1 cellular context compared by ENCODE assay signal in the genomic region with DNA sequence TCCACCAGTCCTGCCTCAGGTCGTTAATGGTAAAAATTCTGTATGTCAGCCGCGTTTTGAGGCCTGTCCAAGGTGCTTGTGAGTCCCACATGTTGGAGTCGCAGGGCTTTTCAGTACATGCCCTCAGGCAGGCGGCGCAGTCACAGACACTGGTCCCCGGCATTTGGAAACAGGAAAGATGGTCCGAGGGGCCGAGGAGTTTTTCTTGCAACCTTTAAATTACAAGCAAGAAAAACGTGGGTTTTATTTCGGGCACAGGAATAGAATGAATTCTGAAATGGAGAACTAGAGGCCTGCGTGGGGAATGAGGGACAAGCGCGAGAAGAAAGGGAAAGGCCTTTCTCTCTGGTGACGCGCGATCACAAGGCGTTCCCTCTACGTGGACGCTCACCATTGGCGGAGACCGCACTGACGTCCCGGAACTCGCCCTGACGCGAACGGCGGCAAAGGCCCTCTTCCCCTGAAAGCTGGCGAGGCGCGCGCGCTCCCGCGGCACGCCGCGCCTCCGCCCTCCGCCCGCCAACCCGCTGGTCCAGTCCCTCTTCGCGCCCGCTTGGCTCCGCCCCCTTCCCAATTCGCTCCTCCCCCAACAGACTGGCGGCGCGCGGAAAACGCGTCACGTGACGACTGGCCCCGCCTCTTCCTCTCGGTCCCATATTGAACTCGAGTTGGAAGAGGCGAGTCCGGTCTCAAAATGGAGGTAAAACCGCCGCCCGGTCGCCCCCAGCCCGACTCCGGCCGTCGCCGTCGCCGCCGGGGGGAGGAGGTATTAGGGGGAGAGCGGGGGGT.
TF ChIP-seq lines count a peak whose summit lies in the region.

HNRNPA3 (plus strand) TSS at position 689 of the 789 bp plus-strand sequence; CDS start at position 695, 6 bp downstream.

TF ChIP-seq in HepG2, 621 proteins besides CTCF, POLR2A, EP300 and RAD21 (continued from another document and continues in another):
- no peak for TF ChIP-seq HIC2 (CRISPR knock-in tag; IDR thresholded peaks at IDR 0.05; ENCODE audit: low read depth)
- TF ChIP-seq CEBPB (IDR thresholded peaks at IDR 0.05; ENCODE audit: borderline replicate concordance, low read depth, low read length): no peak
- peak; percentile 98 for TF ChIP-seq POLR2AphosphoS5 (IDR thresholded peaks at IDR 0.05; ENCODE audit: low read depth, low read length)
- TF ChIP-seq HOMEZ (CRISPR knock-in tag; IDR thresholded peaks at IDR 0.05; ENCODE audit: low read depth): no peak; the same call in 1 of the 2 replicates
- no peak; the same call in 1 of the 2 replicates for TF ChIP-seq FOXK1 (CRISPR knock-in tag; IDR thresholded peaks at IDR 0.05; ENCODE audit: borderline replicate concordance, low read depth)
- 0 out of 2 replicates have a peak, but pooled peaks have one; percentile 48 for TF ChIP-seq ZNF318 (CRISPR knock-in tag; IDR thresholded peaks at IDR 0.05)
- TF ChIP-seq ZFYVE20 (CRISPR knock-in tag; IDR thresholded peaks at IDR 0.05; ENCODE audit: borderline replicate concordance, low read depth): no peak
- peak; percentile 91 for TF ChIP-seq ZNF878 (CRISPR knock-in tag; IDR thresholded peaks at IDR 0.05)
- 0 out of 4 replicates have a peak, but pooled peaks of 1 of the 2 experiments have one; percentile 1 for TF ChIP-seq MAFK (conservative IDR thresholded peaks at IDR 0.05 in 1 of 2, IDR thresholded peaks at IDR 0.05 in 1 of 2; ENCODE audit: low read length in 2 of 2)
- TF ChIP-seq ZNF761 (CRISPR knock-in tag; conservative IDR thresholded peaks at IDR 0.05): no peak; the same call in 1 of the 2 replicates
- no peak for TF ChIP-seq NFE2L1 (CRISPR knock-in tag; IDR thresholded peaks at IDR 0.05; ENCODE audit: borderline replicate concordance)
- no peak for TF ChIP-seq PCBP2 (optimal IDR thresholded peaks at IDR 0.05; ENCODE audit: low read depth, low read length, poor library complexity, severe bottlenecking)
- TF ChIP-seq SNAI1 (CRISPR knock-in tag; IDR thresholded peaks at IDR 0.05; ENCODE audit: borderline replicate concordance): peak; percentile 74; the same call in 1 of the 2 replicates
- peak; percentile 46; the same call in 1 of the 2 replicates for TF ChIP-seq SMAD1 (CRISPR knock-in tag; IDR thresholded peaks at IDR 0.05; ENCODE audit: borderline replicate concordance, low read depth)
- TF ChIP-seq KDM5A (IDR thresholded peaks at IDR 0.05; ENCODE audit: borderline replicate concordance, low read length): peak; percentile 69; the same call in 1 of the 2 replicates
- TF ChIP-seq ZNF563 (CRISPR knock-in tag; IDR thresholded peaks at IDR 0.05): no peak; the same call in 1 of the 2 replicates
- peak; percentile 63; the same call in 1 of the 2 replicates for TF ChIP-seq HOXD1 (CRISPR knock-in tag; IDR thresholded peaks at IDR 0.05)
- TF ChIP-seq MED8 (CRISPR knock-in tag; IDR thresholded peaks at IDR 0.05; ENCODE audit: insufficient replicate concordance): peak; percentile 23
- no peak; the same call in none of the 2 replicates for TF ChIP-seq HBP1 (CRISPR knock-in tag; IDR thresholded peaks at IDR 0.05; ENCODE audit: low read depth)
- no peak; the same call in 1 of the 2 replicates for TF ChIP-seq GMEB2 (CRISPR knock-in tag; IDR thresholded peaks at IDR 0.05; ENCODE audit: low read depth)
- peak; percentile 60; the same call in 1 of the 2 replicates for TF ChIP-seq MED13 (CRISPR knock-in tag; IDR thresholded peaks at IDR 0.05)
- 0 out of 2 replicates have a peak, but pooled peaks have one; percentile 51 for TF ChIP-seq CC2D1A (CRISPR knock-in tag; IDR thresholded peaks at IDR 0.05)
- no peak; the same call in 1 of the 2 replicates for TF ChIP-seq ZNF646 (CRISPR knock-in tag; IDR thresholded peaks at IDR 0.05)
- no peak for TF ChIP-seq ATF7 (IDR thresholded peaks at IDR 0.05)
- no peak for TF ChIP-seq ATF7 (CRISPR knock-in tag; IDR thresholded peaks at IDR 0.05)
